ENCODE assay signal across 1 cellular context in the genomic region with DNA sequence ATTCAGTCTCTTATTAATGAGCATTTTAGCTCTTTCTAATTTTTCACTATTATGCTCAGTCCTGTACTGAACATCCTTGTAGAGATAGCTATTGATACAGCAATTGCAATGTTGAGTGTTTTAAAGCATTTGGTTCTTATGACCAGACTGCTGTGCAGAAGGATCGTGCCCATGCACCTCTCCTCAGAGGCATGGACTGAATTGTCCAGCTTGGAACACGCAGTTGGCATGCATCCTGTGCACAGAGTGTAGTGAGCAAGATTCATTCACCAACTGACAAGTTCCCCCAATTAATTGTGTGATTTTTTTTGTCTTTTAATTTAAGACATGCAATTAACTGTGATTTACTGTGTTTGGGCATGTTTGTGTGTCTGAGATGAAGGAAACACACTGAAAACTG.
TF ChIP-seq lines count a peak whose summit lies in the region.

No MANE protein-coding gene starts in this region.

TF ChIP-seq in GM23338, 12 proteins besides CTCF, POLR2A, EP300 and RAD21 (continued from another document):
- TF ChIP-seq, protein P1, sequence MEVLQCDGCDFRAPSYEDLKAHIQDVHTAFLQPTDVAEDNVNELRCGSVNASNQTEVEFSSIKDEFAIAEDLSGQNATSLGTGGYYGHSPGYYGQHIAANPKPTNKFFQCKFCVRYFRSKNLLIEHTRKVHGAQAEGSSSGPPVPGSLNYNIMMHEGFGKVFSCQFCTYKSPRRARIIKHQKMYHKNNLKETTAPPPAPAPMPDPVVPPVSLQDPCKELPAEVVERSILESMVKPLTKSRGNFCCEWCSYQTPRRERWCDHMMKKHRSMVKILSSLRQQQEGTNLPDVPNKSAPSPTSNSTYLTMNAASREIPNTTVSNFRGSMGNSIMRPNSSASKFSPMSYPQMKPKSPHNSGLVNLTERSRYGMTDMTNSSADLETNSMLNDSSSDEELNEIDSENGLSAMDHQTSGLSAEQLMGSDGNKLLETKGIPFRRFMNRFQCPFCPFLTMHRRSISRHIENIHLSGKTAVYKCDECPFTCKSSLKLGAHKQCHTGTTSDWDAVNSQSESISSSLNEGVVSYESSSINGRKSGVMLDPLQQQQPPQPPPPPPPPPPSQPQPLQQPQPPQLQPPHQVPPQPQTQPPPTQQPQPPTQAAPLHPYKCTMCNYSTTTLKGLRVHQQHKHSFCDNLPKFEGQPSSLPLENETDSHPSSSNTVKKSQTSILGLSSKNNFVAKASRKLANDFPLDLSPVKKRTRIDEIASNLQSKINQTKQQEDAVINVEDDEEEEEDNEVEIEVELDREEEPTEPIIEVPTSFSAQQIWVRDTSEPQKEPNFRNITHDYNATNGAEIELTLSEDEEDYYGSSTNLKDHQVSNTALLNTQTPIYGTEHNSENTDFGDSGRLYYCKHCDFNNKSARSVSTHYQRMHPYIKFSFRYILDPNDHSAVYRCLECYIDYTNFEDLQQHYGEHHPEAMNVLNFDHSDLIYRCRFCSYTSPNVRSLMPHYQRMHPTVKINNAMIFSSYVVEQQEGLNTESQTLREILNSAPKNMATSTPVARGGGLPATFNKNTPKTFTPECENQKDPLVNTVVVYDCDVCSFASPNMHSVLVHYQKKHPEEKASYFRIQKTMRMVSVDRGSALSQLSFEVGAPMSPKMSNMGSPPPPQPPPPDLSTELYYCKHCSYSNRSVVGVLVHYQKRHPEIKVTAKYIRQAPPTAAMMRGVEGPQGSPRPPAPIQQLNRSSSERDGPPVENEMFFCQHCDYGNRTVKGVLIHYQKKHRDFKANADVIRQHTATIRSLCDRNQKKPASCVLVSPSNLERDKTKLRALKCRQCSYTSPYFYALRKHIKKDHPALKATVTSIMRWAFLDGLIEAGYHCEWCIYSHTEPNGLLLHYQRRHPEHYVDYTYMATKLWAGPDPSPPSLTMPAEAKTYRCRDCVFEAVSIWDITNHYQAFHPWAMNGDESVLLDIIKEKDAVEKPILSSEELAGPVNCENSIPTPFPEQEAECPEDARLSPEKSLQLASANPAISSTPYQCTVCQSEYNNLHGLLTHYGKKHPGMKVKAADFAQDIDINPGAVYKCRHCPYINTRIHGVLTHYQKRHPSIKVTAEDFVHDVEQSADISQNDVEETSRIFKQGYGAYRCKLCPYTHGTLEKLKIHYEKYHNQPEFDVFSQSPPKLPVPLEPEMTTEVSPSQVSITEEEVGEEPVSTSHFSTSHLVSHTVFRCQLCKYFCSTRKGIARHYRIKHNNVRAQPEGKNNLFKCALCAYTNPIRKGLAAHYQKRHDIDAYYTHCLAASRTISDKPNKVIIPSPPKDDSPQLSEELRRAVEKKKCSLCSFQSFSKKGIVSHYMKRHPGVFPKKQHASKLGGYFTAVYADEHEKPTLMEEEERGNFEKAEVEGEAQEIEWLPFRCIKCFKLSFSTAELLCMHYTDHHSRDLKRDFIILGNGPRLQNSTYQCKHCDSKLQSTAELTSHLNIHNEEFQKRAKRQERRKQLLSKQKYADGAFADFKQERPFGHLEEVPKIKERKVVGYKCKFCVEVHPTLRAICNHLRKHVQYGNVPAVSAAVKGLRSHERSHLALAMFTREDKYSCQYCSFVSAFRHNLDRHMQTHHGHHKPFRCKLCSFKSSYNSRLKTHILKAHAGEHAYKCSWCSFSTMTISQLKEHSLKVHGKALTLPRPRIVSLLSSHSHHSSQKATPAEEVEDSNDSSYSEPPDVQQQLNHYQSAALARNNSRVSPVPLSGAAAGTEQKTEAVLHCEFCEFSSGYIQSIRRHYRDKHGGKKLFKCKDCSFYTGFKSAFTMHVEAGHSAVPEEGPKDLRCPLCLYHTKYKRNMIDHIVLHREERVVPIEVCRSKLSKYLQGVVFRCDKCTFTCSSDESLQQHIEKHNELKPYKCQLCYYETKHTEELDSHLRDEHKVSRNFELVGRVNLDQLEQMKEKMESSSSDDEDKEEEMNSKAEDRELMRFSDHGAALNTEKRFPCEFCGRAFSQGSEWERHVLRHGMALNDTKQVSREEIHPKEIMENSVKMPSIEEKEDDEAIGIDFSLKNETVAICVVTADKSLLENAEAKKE (CRISPR knock-in tag; IDR thresholded peaks at IDR 0.05): no peak
- TF ChIP-seq EZH2 (IDR thresholded peaks at IDR 0.05; ENCODE audit: low read depth, unreplicated experiment): no peak
- no peak for TF ChIP-seq STAT1 (IDR thresholded peaks at IDR 0.05; ENCODE audit: unreplicated experiment)
- TF ChIP-seq JUNB (IDR thresholded peaks at IDR 0.05; ENCODE audit: unreplicated experiment): no peak
